Comparison of ENCODE assay signal across 1 cellular context in the genomic region with DNA sequence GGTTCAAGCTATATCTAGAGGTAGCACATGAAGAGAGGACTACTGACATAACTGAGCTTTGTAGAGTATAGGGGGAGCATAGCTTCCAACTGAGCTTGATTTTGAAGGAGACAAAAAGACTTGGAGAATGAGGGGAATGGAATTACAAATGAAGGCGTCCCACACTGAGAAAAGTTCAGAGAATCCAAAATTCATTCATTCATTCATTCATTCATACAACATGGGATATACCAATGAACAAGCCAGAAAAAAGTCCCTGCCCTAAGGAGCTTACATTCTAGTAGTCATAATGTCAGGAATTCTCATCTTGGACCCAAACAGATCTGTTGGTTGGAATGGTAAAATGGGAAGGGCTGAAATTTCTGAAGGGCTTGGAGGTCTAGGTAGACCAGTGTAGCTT.
TF ChIP-seq lines count a peak whose summit lies in the region.

No MANE protein-coding gene starts in this region.

TF ChIP-seq in IMR-90, 13 proteins besides CTCF, POLR2A, EP300 and RAD21:
- TF ChIP-seq, protein P1, sequence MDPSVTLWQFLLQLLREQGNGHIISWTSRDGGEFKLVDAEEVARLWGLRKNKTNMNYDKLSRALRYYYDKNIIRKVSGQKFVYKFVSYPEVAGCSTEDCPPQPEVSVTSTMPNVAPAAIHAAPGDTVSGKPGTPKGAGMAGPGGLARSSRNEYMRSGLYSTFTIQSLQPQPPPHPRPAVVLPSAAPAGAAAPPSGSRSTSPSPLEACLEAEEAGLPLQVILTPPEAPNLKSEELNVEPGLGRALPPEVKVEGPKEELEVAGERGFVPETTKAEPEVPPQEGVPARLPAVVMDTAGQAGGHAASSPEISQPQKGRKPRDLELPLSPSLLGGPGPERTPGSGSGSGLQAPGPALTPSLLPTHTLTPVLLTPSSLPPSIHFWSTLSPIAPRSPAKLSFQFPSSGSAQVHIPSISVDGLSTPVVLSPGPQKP (IDR thresholded peaks at IDR 0.05; ENCODE audit: borderline replicate concordance, low read depth, low read length), result no peak
- no peak for TF ChIP-seq SMC3 (IDR thresholded peaks at IDR 0.05; ENCODE audit: low read depth, low read length)
- TF ChIP-seq MAZ (IDR thresholded peaks at IDR 0.05; ENCODE audit: borderline replicate concordance, low read depth, low read length), result no peak
- no peak for TF ChIP-seq NFE2L2 (IDR thresholded peaks at IDR 0.05; ENCODE audit: low read depth, low read length)
- TF ChIP-seq FOS (IDR thresholded peaks at IDR 0.05; ENCODE audit: low read depth, low read length), result no peak
- TF ChIP-seq RFX5 (IDR thresholded peaks at IDR 0.05; ENCODE audit: low read depth, low read length), result no peak
